In genomic region chr16:72832640-72833039, GRCh38 we compare ENCODE assay signal across 9 cellular contexts.
DNase-seq lines count a peak whose midpoint lies in the region; ATAC-seq and TF ChIP-seq lines count a peak whose summit lies in the region.
"Had no signal": no experiment of that assay in that cellular context is flagged by ENCODE, and none has a peak within 500 bp of the region (broad histone marks: within the 10 kb centered on the region; RNA-seq: fewer than 3 reads in every experiment).

No MANE protein-coding gene starts in this region.

- H3K4me1 ChIP-seq in BE2C: peaks cover 25% of the 10 kb centered on the region
- H3K4me1 ChIP-seq in upper lobe of right lung: no peaks in the 10 kb centered on the region

- peak; percentile 86 for DNase-seq in BE2C
- peak; percentile 90 for DNase-seq in HPDE6-E6E7 (ENCODE audit: extremely low spot score)
- peak; percentile 35 for DNase-seq in RKO (ENCODE audit: low spot score)
- DNase-seq in activated naive CD4-positive, alpha-beta T cell (lab: John Stamatoyannopoulos, UW): peak; percentile 21 to 52 (median 38)
- DNase-seq in glomerular visceral epithelial cell (ENCODE audit: extremely low spot score): peak; percentile 68
- DNase-seq in posterior vena cava (ENCODE audit: low spot score): peak; percentile 94
- peak; percentile 87 for DNase-seq in upper lobe of right lung

- H3K27me3 ChIP-seq in BE2C (no peaks in the 10 kb centered on the region), upper lobe of right lung (no peaks in the 10 kb centered on the region)

- TF ChIP-seq CTCF in BE2C (IDR thresholded peaks at IDR 0.05; ENCODE audit: low read depth, low read length) (peak; percentile 100), upper lobe of right lung (IDR thresholded peaks at IDR 0.05) (peak; percentile 96)

- no peak overlapping the region for H3K4me3 ChIP-seq in BE2C (ENCODE audit: low read depth, low read length)
- no peak overlapping the region for H3K4me3 ChIP-seq in upper lobe of right lung
- H3K4me3 ChIP-seq: SK-N-MC had no signal

- H3K9me3 ChIP-seq in BE2C: no peaks in the 10 kb centered on the region
- H3K9me3 ChIP-seq in upper lobe of right lung: no peaks in the 10 kb centered on the region

- no peak overlapping the region for H3K27ac ChIP-seq in upper lobe of right lung
- H3K27ac ChIP-seq: SK-N-MC had no signal

- H3K36me3 ChIP-seq in BE2C (peaks cover 14% of the 10 kb centered on the region), upper lobe of right lung (peaks cover 13% of the 10 kb centered on the region)

- intact Hi-C loops in posterior vena cava (cut with DNase I) (loop anchor here (10.0 kb wide), 3 partner anchors 122 to 362 kb away; partner anchors contain the start of gene ZFHX3 (in 1 of the 2)), upper lobe of right lung (cut with DNase I) (loop anchor here (10.0 kb wide), 2 partner anchors 112 to 362 kb away; no protein-coding TSS in a partner anchor)

- peak; percentile 81 for ATAC-seq in GM18861 (IDR thresholded peaks at IDR 0.05; ENCODE audit: unreplicated experiment)
- peak; percentile 97 for ATAC-seq in upper lobe of right lung

Comparison
In these comparisons a context has a peak if more than half of its experiments do, and no peak if none do; other contexts are left out.
1. DNase-seq: peak in every context shown above with its lines; median percentile 94 in posterior vena cava; 90 in HPDE6-E6E7; 87 in upper lobe of right lung; 86 in BE2C; 68 in glomerular visceral epithelial cell; 38 in activated naive CD4-positive, alpha-beta T cell; 35 in RKO.